8 cellular contexts compared by ENCODE assay signal in genomic region chr2:199344012-199344411, GRCh38.
"Had no signal": no experiment of that assay in that cellular context is flagged by ENCODE, and none has a peak within 500 bp of the region (broad histone marks: within the 10 kb centered on the region; RNA-seq: fewer than 3 reads in every experiment).

No MANE protein-coding gene starts in this region.

- H3K27ac ChIP-seq: GM23248, HL-60 had no signal

- H3K4me1 ChIP-seq: HAP-1 had no signal

- H3K9ac ChIP-seq: GM23248 had no signal

- H3K9me3 ChIP-seq: HAP-1 had no signal

- H3K4me3 ChIP-seq: GM23248, HAP-1 had no signal

- H2AFZ ChIP-seq: GM23248 had no signal

- ATAC-seq: HCT116, HepG2 had no signal

- DNase-seq: GM23248, GOT3, H7, HFFc6 had no signal
